29 cellular contexts compared by ENCODE assay signal in genomic region chr12:102399653-102400052, GRCh38.
DNase-seq lines count a peak whose midpoint lies in the region; ATAC-seq, FAIRE-seq and TF ChIP-seq lines count a peak whose summit lies in the region.
"Had no signal": no experiment of that assay in that cellular context is flagged by ENCODE, and none has a peak within 500 bp of the region (broad histone marks: within the 10 kb centered on the region; RNA-seq: fewer than 3 reads in every experiment).

No MANE protein-coding gene starts in this region.

- H3K79me2 ChIP-seq in K562 (ENCODE audit: control insufficient read depth, insufficient read depth, low read length): no peaks in the 10 kb centered on the region

- TF ChIP-seq RAD21 in K562 (CRISPR knock-in tag; conservative IDR thresholded peaks at IDR 0.05 in 1 of 2, IDR thresholded peaks at IDR 0.05 in 1 of 2): no peak

- no peak overlapping the region for H3K4me2 ChIP-seq in K562 (ENCODE audit: insufficient read depth, low read length)
- H3K4me2 ChIP-seq: A549; BLaER1; BLaER1 treated with 17β-estradiol and CSF1 and Interleukin-3, amounts not matched to agents 10 nM and 100 nM had no signal

- peak; percentile 11 for FAIRE-seq in K562 (lab: Jason Lieb, UNC)
- FAIRE-seq: A204.1, A549, D721Med had no signal

- DNase-seq in K562 (ENCODE audit: extremely low read depth in 1 of 4, low spot score in 3 of 4): no peak
- DNase-seq in omental fat pad (ENCODE audit: low spot score): no peak
- DNase-seq: 8988T; ACHN; AML-193; BE2C; C1 segment of cervical spinal cord; Caco-2; Calu3; CD4-positive, alpha-beta memory T cell; CD4-positive, alpha-beta T cell; CD4-positive, CD25-positive, alpha-beta regulatory T cell; CD8-positive, alpha-beta memory T cell; CD8-positive, alpha-beta T cell; COR-L47; DMS 273 treated with DMSO at 0.1 percent for 48 hours; DMS153; DMS53; DMS79; DMS79 treated with DMSO at 0.1 percent for 48 hours; DND-41; EL had no signal

- TF ChIP-seq POLR2A in K562 (conservative IDR thresholded peaks at IDR 0.05): no peak

- TF ChIP-seq CTCF in K562 (IDR thresholded peaks at IDR 0.05 in 2 of 3, conservative IDR thresholded peaks at IDR 0.05 in 1 of 3; ENCODE audit: insufficient read depth in 2 of 3, low read depth in 1 of 3, low read length in 3 of 3) (no peak), omental fat pad (IDR thresholded peaks at IDR 0.05) (no peak)

- H3K36me3 ChIP-seq in K562 (ENCODE audit: control insufficient read depth, insufficient read depth, low read length): no peaks in the 10 kb centered on the region
- H3K36me3 ChIP-seq: BE2C; BLaER1; BLaER1 treated with 17β-estradiol and CSF1 and Interleukin-3, amounts not matched to agents 10 nM and 100 nM had no signal

- intact Hi-C loops in K562 (cut with micrococcal nuclease): loop anchor here (10.0 kb wide), 1 partner anchor 225 kb away; no protein-coding TSS in a partner anchor

- H3K9me3 ChIP-seq in K562 (replicated peaks; ENCODE audit: control insufficient read depth, insufficient read depth, low read depth, low read length): no peaks in the 10 kb centered on the region
- H3K9me3 ChIP-seq: A549; BE2C; BLaER1; BLaER1 treated with 17β-estradiol and CSF1 and Interleukin-3, amounts not matched to agents 10 nM and 100 nM; Caco-2 had no signal

- ATAC-seq in K562 (no peak), omental fat pad (ENCODE audit: low FRiP score) (no peak)
- ATAC-seq: A549; CD8-positive, alpha-beta T cell had no signal

- no peak overlapping the region for H2AFZ ChIP-seq in K562 (ENCODE audit: low read depth, low read length)

- H3K4me1 ChIP-seq in K562 (replicated peaks in 1 of 2; ENCODE audit: control insufficient read depth in 2 of 2, insufficient read depth in 2 of 2, low read length in 2 of 2): no peaks in the 10 kb centered on the region
- H3K4me1 ChIP-seq: A549; BE2C; BLaER1; BLaER1 treated with 17β-estradiol and CSF1 and Interleukin-3, amounts not matched to agents 10 nM and 100 nM had no signal

- CTCF ChIA-PET in K562 (lab: Yijun Ruan, JAX; ENCODE audit: low intra/inter-chr PET ratio): no interaction called here

- H3K9me1 ChIP-seq in K562 (ENCODE audit: control insufficient read depth, insufficient read depth, low read length): no peaks in the 10 kb centered on the region

- H3K9ac ChIP-seq in K562 (ENCODE audit: insufficient read depth in 1 of 2, low read depth in 2 of 2, low read length in 2 of 2): no peak overlapping the region
- H3K9ac ChIP-seq: BLaER1; BLaER1 treated with 17β-estradiol and CSF1 and Interleukin-3, amounts not matched to agents 10 nM and 100 nM had no signal

- H3K27me3 ChIP-seq in K562 (ENCODE audit: control insufficient read depth in 2 of 2, insufficient read depth in 2 of 2, low read length in 2 of 2): no peaks in the 10 kb centered on the region
- H3K27me3 ChIP-seq: BE2C; BLaER1; BLaER1 treated with 17β-estradiol and CSF1 and Interleukin-3, amounts not matched to agents 10 nM and 100 nM had no signal

- BruUV-seq in K562 (replicated peaks; lab: Mats Ljungman, UMichigan): no TSS peak

- H3K27ac ChIP-seq in K562 (ENCODE audit: extremely low read depth, low read depth, low read length): no peak overlapping the region
- H3K27ac ChIP-seq: 22Rv1; A549; BLaER1; BLaER1 treated with 17β-estradiol and CSF1 and Interleukin-3, amounts not matched to agents 10 nM and 100 nM; C4-2B had no signal

- 0% methylated on average over 1 of the region's 1 CpG for WGBS in K562 (ENCODE audit: insufficient coverage, low coverage, missing lambda C conversion rate)

- H4K20me1 ChIP-seq in K562 (replicated peaks; ENCODE audit: control insufficient read depth, insufficient read depth, low read length): no peaks in the 10 kb centered on the region
- H4K20me1 ChIP-seq: BLaER1; BLaER1 treated with 17β-estradiol and CSF1 and Interleukin-3, amounts not matched to agents 10 nM and 100 nM had no signal

- H3K4me3 ChIP-seq in K562: no peak overlapping the region
- H3K4me3 ChIP-seq: A549; BLaER1; BLaER1 treated with 17β-estradiol and CSF1 and Interleukin-3, amounts not matched to agents 10 nM and 100 nM had no signal

- POLR2A ChIA-PET in K562 (lab: Yijun Ruan, JAX): interaction anchor here (0.5 to 0.7 kb wide), 2 partner anchors 16 to 19 kb away, joined by 3 read pairs; no protein-coding TSS in a partner anchor

- no peak for TF ChIP-seq EP300 in K562 (IDR thresholded peaks at IDR 0.05; ENCODE audit: low read length)

- in situ Hi-C loops in K562 (cut with MboI): no loop called here

TF ChIP-seq in K562, 482 proteins besides CTCF, POLR2A, EP300 and RAD21:
- TF ChIP-seq, protein P1, sequence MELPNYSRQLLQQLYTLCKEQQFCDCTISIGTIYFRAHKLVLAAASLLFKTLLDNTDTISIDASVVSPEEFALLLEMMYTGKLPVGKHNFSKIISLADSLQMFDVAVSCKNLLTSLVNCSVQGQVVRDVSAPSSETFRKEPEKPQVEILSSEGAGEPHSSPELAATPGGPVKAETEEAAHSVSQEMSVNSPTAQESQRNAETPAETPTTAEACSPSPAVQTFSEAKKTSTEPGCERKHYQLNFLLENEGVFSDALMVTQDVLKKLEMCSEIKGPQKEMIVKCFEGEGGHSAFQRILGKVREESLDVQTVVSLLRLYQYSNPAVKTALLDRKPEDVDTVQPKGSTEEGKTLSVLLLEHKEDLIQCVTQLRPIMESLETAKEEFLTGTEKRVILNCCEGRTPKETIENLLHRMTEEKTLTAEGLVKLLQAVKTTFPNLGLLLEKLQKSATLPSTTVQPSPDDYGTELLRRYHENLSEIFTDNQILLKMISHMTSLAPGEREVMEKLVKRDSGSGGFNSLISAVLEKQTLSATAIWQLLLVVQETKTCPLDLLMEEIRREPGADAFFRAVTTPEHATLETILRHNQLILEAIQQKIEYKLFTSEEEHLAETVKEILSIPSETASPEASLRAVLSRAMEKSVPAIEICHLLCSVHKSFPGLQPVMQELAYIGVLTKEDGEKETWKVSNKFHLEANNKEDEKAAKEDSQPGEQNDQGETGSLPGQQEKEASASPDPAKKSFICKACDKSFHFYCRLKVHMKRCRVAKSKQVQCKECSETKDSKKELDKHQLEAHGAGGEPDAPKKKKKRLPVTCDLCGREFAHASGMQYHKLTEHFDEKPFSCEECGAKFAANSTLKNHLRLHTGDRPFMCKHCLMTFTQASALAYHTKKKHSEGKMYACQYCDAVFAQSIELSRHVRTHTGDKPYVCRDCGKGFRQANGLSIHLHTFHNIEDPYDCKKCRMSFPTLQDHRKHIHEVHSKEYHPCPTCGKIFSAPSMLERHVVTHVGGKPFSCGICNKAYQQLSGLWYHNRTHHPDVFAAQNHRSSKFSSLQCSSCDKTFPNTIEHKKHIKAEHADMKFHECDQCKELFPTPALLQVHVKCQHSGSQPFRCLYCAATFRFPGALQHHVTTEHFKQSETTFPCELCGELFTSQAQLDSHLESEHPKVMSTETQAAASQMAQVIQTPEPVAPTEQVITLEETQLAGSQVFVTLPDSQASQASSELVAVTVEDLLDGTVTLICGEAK (IDR thresholded peaks at IDR 0.05): peak; percentile 86
- TF ChIP-seq, protein P1 (CRISPR knock-in tag; IDR thresholded peaks at IDR 0.05): peak; percentile 54; the same call in 1 of the 2 replicates
- TF ChIP-seq ZC3H8 (IDR thresholded peaks at IDR 0.05): no peak
TF ChIP-seq in K562: peak in this region for 1.
